ENCODE assay signal across 19 cellular contexts in genomic region chr12:50563434-50563787, GRCh38. TPM values are rescaled to one million over a fixed set of nuclear protein-coding genes. Genes with fewer than 3 reads are reported as not detected.
DNase-seq lines count a peak whose midpoint lies in the region; ATAC-seq and TF ChIP-seq lines count a peak whose summit lies in the region.
"Had no signal": no experiment of that assay in that cellular context is flagged by ENCODE, and none has a peak within 500 bp of the region (broad histone marks: within the 10 kb centered on the region; RNA-seq: fewer than 3 reads in every experiment).

No MANE protein-coding gene starts in this region.

- H3K4me3 ChIP-seq in GM23338 = no peak overlapping the region
- H3K4me3 ChIP-seq in mucosa of descending colon = no peak overlapping the region
- H3K4me3 ChIP-seq: SJCRH30 had no signal

- no peak overlapping the region for H2AFZ ChIP-seq in GM23338

- H4K20me1 ChIP-seq in GM23338 (replicated peaks; ENCODE audit: insufficient read depth) = 0 out of 2 replicates have a peak, but pooled peaks cover 5% of the 10 kb centered on the region

- no peak overlapping the region for H3K4me2 ChIP-seq in GM23338

- H3K9me3 ChIP-seq in T-helper 17 cell (ENCODE audit: control insufficient read depth, low read length, poor library complexity, severe bottlenecking) = no peaks in the 10 kb centered on the region
- no peaks in the 10 kb centered on the region for H3K9me3 ChIP-seq in mucosa of descending colon
- H3K9me3 ChIP-seq: BE2C, SJCRH30 had no signal

- no peak for TF ChIP-seq CTCF in GM23338 (conservative IDR thresholded peaks at IDR 0.05; ENCODE audit: low read depth in 2 of 2)
- TF ChIP-seq CTCF in mucosa of descending colon (IDR thresholded peaks at IDR 0.05) = no peak

- no peaks in the 10 kb centered on the region; the same call in 1 of the 2 replicates for H3F3A ChIP-seq in GM23338 (replicated peaks; ENCODE audit: low read depth)

- H3K27ac ChIP-seq in GM23338 (ENCODE audit: low read depth) = peak overlapping the region; percentile 64
- H3K27ac ChIP-seq: RWPE1, SJCRH30 had no signal

- no peak overlapping the region for H3K4me3 Mint-ChIP-seq in GM23338
- H3K4me3 Mint-ChIP-seq in T-helper 17 cell = no peak overlapping the region
- H3K4me3 Mint-ChIP-seq: HFFc6 had no signal

- H3K4me1 Mint-ChIP-seq in GM23338 (peaks cover 13% of the 10 kb centered on the region), T-helper 17 cell (peaks cover 22% of the 10 kb centered on the region)

- H3K27ac Mint-ChIP-seq in GM23338 (no peak overlapping the region), T-helper 17 cell (peak overlapping the region; percentile 29)
- H3K27ac Mint-ChIP-seq: HFFc6 had no signal

- no peaks in the 10 kb centered on the region; the same call in 2 of the 3 replicates for H3K9me3 Mint-ChIP-seq in GM23338
- H3K9me3 Mint-ChIP-seq: HFFc6 had no signal

- H3K27me3 ChIP-seq in GM23338 (ENCODE audit: insufficient read depth) = no peaks in the 10 kb centered on the region
- H3K27me3 ChIP-seq: BE2C, SJCRH30 had no signal

- no peaks in the 10 kb centered on the region; the same call in 2 of the 3 replicates for H3K36me3 Mint-ChIP-seq in GM23338 (ENCODE audit: low read depth)
- H3K36me3 Mint-ChIP-seq in T-helper 17 cell (ENCODE audit: low read depth) = peaks cover 2% of the 10 kb centered on the region

- intact Hi-C loops in mucosa of descending colon (cut with DNase I, micrococcal nuclease) = no loop called here

- H3K9me2 ChIP-seq in GM23338 (ENCODE audit: insufficient read depth) = no peaks in the 10 kb centered on the region

- H3K27me3 Mint-ChIP-seq in GM23338 (ENCODE audit: insufficient read depth, low read depth, poor library complexity) (no peaks in the 10 kb centered on the region), T-helper 17 cell (no peaks in the 10 kb centered on the region)

- no peak for DNase-seq in GM23338 (ENCODE audit: low spot score)
- no peak for DNase-seq in T-helper 17 cell
- no peak for DNase-seq in mucosa of descending colon
- DNase-seq in pons (ENCODE audit: low spot score) = no peak
- no peak for DNase-seq in C1 segment of cervical spinal cord (lab: John Stamatoyannopoulos, UW)
- no peak for DNase-seq in activated CD4-positive, CD25-positive, alpha-beta regulatory T cell treated with anti-CD3 and anti-CD28 coated beads, Interleukin-2, amount 50 U/mL, for 72 hours
- no peak for DNase-seq in NCI-H774 (lab: John Stamatoyannopoulos, UW)
- DNase-seq: BE2C; DMS 273 treated with DMSO at 0.1 percent for 48 hours; GF-D8; GOT3; HFFc6; NCI-H1105 treated with DMSO at 0.1 percent for 48 hours; NCI-H187 treated with DMSO at 0.1 percent for 48 hours; NCI-H345; NCI-H526 treated with DMSO at 0.1 percent for 48 hours; NK-92 treated with Interleukin-12 subunit alpha and Interleukin-12 subunit beta, amount 100 ng/mL, for 24 hours; SJCRH30 had no signal

- ATAC-seq in GM23338 (no peak), T-helper 17 cell (no peak), mucosa of descending colon (peak; percentile 68)

- peaks cover 8% of the 10 kb centered on the region for H3K4me1 ChIP-seq in GM23338 (ENCODE audit: insufficient read depth)
- peaks cover 13% of the 10 kb centered on the region for H3K4me1 ChIP-seq in mucosa of descending colon (ENCODE audit: low read depth)
- H3K4me1 ChIP-seq: SJCRH30 had no signal

- H3K36me3 ChIP-seq in GM23338 (ENCODE audit: insufficient read depth) = no peaks in the 10 kb centered on the region
- no peaks in the 10 kb centered on the region for H3K36me3 ChIP-seq in mucosa of descending colon (ENCODE audit: low read depth)
- H3K36me3 ChIP-seq: BE2C, SJCRH30 had no signal

- peaks cover 61% of the 10 kb centered on the region for H3K79me2 ChIP-seq in GM23338 (replicated peaks; ENCODE audit: insufficient read depth)

TF ChIP-seq in GM23338, 12 proteins besides CTCF, POLR2A, EP300 and RAD21:
- no peak for TF ChIP-seq STAT1 (IDR thresholded peaks at IDR 0.05; ENCODE audit: unreplicated experiment)
- TF ChIP-seq CREB1 (CRISPR knock-in tag; IDR thresholded peaks at IDR 0.05; ENCODE audit: low read depth) = no peak
- TF ChIP-seq POLR2AphosphoS5 (IDR thresholded peaks at IDR 0.05; ENCODE audit: low read depth) = no peak
- TF ChIP-seq ZNF114 (CRISPR knock-in tag; IDR thresholded peaks at IDR 0.05) = no peak
- TF ChIP-seq NANOG (IDR thresholded peaks at IDR 0.05; ENCODE audit: borderline replicate concordance) = no peak
- no peak for TF ChIP-seq JUNB (IDR thresholded peaks at IDR 0.05; ENCODE audit: unreplicated experiment)
- TF ChIP-seq ETS1 (IDR thresholded peaks at IDR 0.05) = no peak
- TF ChIP-seq ZNF331 (CRISPR knock-in tag; IDR thresholded peaks at IDR 0.05; ENCODE audit: low read depth) = no peak
- no peak for TF ChIP-seq ZNF462 (CRISPR knock-in tag; IDR thresholded peaks at IDR 0.05)
- no peak for TF ChIP-seq EZH2 (IDR thresholded peaks at IDR 0.05; ENCODE audit: low read depth, unreplicated experiment)

RNA-seq across cellular contexts. Expression of gene DIP2B, which starts 58.6 kb away (rescaled TPM):
- 35.0 and 36.4 TPM in 2 replicates for total RNA-seq in GM23338 (2014; rRNA removed; shearing (Covaris generic))
- 8.0 and 8.9 TPM in 2 replicates for polyA plus RNA-seq in GM23338 (2016; fragmentation: Nextera tagmentation; extraction: Ambion mirVana)
- total RNA-seq in T-helper 17 cell (10 to 100 TPM; 22.8 to 31.0 TPM), mucosa of descending colon (10 to 100 TPM; 28.3 to 39.8 (median 34.7) TPM)
